In genomic region chr6:81138236-81138635, GRCh38 we compare ENCODE assay signal across 22 cellular contexts.
A peak's percentile ranks its signal among the peaks of the same experiment; 100 is the strongest.
DNase-seq lines count a peak whose midpoint lies in the region; ATAC-seq lines count a peak whose summit lies in the region.
"Had no signal": no experiment of that assay in that cellular context is flagged by ENCODE, and none has a peak within 500 bp of the region (broad histone marks: within the 10 kb centered on the region; RNA-seq: fewer than 3 reads in every experiment).

No MANE protein-coding gene starts in this region.

- H3K36me3 Mint-ChIP-seq in activated naive CD8-positive, alpha-beta T cell treated with anti-CD3 and anti-CD28 coated beads, Interleukin-2, amount 50 U/mL, for 24 hours (ENCODE audit: low read depth): no peaks in the 10 kb centered on the region

- peaks cover 12% of the 10 kb centered on the region for H3K9me3 Mint-ChIP-seq in activated naive CD8-positive, alpha-beta T cell treated with anti-CD3 and anti-CD28 coated beads, Interleukin-2, amount 50 U/mL, for 24 hours

- peak; percentile 16 for DNase-seq in DMS53 (lab: John Stamatoyannopoulos, UW)
- no peak for DNase-seq in DMS53 treated with DMSO at 0.1 percent for 48 hours (lab: John Stamatoyannopoulos, UW; ENCODE audit: unreplicated experiment)
- peak; percentile 54 for DNase-seq in DMS 273 treated with DMSO at 0.1 percent for 48 hours (lab: John Stamatoyannopoulos, UW)
- peak; percentile 18 for DNase-seq in NCI-H2029 treated with DMSO at 0.1 percent for 48 hours (lab: John Stamatoyannopoulos, UW)
- DNase-seq in fibroblast of peridontal ligament (ENCODE audit: extremely low read depth): peak; percentile 8
- no peak for DNase-seq in NCI-H774 (lab: John Stamatoyannopoulos, UW)
- DNase-seq in activated naive CD8-positive, alpha-beta T cell treated with anti-CD3 and anti-CD28 coated beads, Interleukin-2, amount 50 U/mL, for 24 hours: no peak
- DNase-seq: activated CD4-positive, alpha-beta T cell treated with anti-CD3 and anti-CD28 coated beads, Interleukin-2, amount 50 U/mL, for 1 hour; activated CD8-positive, alpha-beta memory T cell treated with anti-CD3 and anti-CD28 coated beads, Interleukin-2, amount 50 U/mL, for 4 hours; activated effector memory CD4-positive, alpha-beta T cell treated with Interleukin-2 at 50 U/mL for 16 hours; brain microvascular endothelial cell; colonic mucosa; endodermal cell; heart right ventricle; MV-4-11; NCI-H187 treated with DMSO at 0.1 percent for 48 hours; stimulated activated CD4-positive, alpha-beta T cell treated with anti-CD3 and anti-CD28 coated beads, Interleukin-2, amount 100 ng/mL, for 24 hours; WERI-Rb-1 had no signal

- H3K27ac Mint-ChIP-seq in activated naive CD8-positive, alpha-beta T cell treated with anti-CD3 and anti-CD28 coated beads, Interleukin-2, amount 50 U/mL, for 24 hours: no peak overlapping the region
- H3K27ac Mint-ChIP-seq: endodermal cell; progenitor cell of endocrine pancreas; stimulated activated naive CD8-positive, alpha-beta T cell treated with anti-CD3 and anti-CD28 coated beads, Interleukin-15, Interleukin-2, amounts not matched to agents 100 ng/mL and 50 ng/mL, for 24 hours had no signal

- ATAC-seq in GM18502 (IDR thresholded peaks at IDR 0.05; ENCODE audit: poor library complexity, unreplicated experiment): no peak
- no peak for ATAC-seq in activated naive CD8-positive, alpha-beta T cell treated with anti-CD3 and anti-CD28 coated beads, Interleukin-2, amount 50 U/mL, for 24 hours
- ATAC-seq: heart right ventricle had no signal

- H3K27me3 Mint-ChIP-seq in activated naive CD8-positive, alpha-beta T cell treated with anti-CD3 and anti-CD28 coated beads, Interleukin-2, amount 50 U/mL, for 24 hours: no peaks in the 10 kb centered on the region
- H3K27me3 Mint-ChIP-seq: progenitor cell of endocrine pancreas; stimulated activated naive CD8-positive, alpha-beta T cell treated with anti-CD3 and anti-CD28 coated beads, Interleukin-15, Interleukin-2, amounts not matched to agents 100 ng/mL and 50 ng/mL, for 24 hours had no signal

- H3K4me3 Mint-ChIP-seq in activated naive CD8-positive, alpha-beta T cell treated with anti-CD3 and anti-CD28 coated beads, Interleukin-2, amount 50 U/mL, for 24 hours: no peak overlapping the region
- H3K4me3 Mint-ChIP-seq: endodermal cell; neural crest cell; stimulated activated naive CD8-positive, alpha-beta T cell treated with anti-CD3 and anti-CD28 coated beads, Interleukin-15, Interleukin-2, amounts not matched to agents 100 ng/mL and 50 ng/mL, for 24 hours had no signal

- no peaks in the 10 kb centered on the region for H3K4me1 Mint-ChIP-seq in activated naive CD8-positive, alpha-beta T cell treated with anti-CD3 and anti-CD28 coated beads, Interleukin-2, amount 50 U/mL, for 24 hours
- H3K4me1 Mint-ChIP-seq: endodermal cell, neural crest cell had no signal

Comparison
In these comparisons a context has a peak if more than half of its experiments do, and no peak if none do; other contexts are left out.
1. DNase-seq: peak in DMS53 (single experiment), DMS 273 treated with DMSO at 0.1 percent for 48 hours (single experiment), NCI-H2029 treated with DMSO at 0.1 percent for 48 hours (single experiment) and fibroblast of peridontal ligament (single experiment); none in DMS53 treated with DMSO at 0.1 percent for 48 hours (single experiment), NCI-H774 (single experiment) and activated naive CD8-positive, alpha-beta T cell treated with anti-CD3 and anti-CD28 coated beads, Interleukin-2, amount 50 U/mL, for 24 hours (single experiment).